Comparison of ENCODE assay signal across 1 cellular context in the genomic region with DNA sequence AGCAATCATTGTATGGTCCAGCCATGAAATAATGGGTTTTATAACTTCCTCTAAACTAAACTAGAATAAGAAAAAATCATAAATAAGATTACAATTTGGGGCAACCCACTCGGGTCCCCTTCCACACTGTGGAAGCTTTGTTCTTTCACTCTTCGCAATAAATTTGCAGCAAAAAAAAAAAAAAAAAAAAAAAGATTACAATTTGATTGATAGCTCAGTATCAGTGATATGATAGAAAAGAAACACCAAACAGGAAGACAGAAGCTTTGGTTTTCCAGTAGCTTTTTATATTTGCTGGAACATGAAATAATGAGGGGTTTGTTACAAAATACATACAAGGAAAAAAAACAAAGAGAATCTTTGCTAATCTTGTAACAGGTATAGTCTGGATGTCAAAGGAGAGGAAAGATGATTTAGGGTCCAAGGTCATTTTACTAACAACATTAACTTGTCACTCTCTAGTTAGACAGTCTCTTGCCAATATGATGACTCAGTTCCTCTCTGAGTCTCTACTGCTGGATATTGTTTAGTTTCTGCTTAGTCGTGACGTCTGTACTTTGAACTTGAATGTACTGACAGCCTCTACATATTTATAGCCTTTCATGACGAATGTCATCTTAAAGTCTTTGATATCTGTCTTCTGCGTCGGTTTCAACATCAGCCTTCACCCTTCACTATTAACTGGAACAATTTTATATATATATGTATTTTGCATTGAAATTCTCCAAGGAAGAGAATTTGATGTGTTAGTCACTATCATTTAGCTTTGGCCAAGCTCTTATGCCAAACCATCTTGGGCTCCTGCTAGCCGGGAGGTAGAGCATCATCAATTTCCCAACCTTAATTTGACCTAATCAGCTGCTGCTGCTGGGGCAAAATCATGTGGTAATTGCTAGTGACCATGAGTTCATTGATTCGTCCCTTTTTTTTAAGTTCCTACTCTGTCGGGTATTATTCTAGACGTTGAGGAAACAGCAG.
TF ChIP-seq lines count a peak whose summit lies in the region.

No MANE protein-coding gene starts in this region.

TF ChIP-seq in SK-N-SH, 30 proteins besides CTCF, POLR2A, EP300 and RAD21 (continued from another document):
- TF ChIP-seq IRF3 (IDR thresholded peaks at IDR 0.05; ENCODE audit: low read depth, low read length) (no peak), TCF12 (IDR thresholded peaks at IDR 0.05) (peak; percentile 10; the same call in 1 of the 2 replicates), PBX3 (IDR thresholded peaks at IDR 0.05) (peak; percentile 62), FOSL2 (IDR thresholded peaks at IDR 0.05; ENCODE audit: borderline replicate concordance, low read depth) (0 out of 2 replicates have a peak, but pooled peaks have one; percentile 8)
